1 cellular context compared by ENCODE assay signal in the genomic region with DNA sequence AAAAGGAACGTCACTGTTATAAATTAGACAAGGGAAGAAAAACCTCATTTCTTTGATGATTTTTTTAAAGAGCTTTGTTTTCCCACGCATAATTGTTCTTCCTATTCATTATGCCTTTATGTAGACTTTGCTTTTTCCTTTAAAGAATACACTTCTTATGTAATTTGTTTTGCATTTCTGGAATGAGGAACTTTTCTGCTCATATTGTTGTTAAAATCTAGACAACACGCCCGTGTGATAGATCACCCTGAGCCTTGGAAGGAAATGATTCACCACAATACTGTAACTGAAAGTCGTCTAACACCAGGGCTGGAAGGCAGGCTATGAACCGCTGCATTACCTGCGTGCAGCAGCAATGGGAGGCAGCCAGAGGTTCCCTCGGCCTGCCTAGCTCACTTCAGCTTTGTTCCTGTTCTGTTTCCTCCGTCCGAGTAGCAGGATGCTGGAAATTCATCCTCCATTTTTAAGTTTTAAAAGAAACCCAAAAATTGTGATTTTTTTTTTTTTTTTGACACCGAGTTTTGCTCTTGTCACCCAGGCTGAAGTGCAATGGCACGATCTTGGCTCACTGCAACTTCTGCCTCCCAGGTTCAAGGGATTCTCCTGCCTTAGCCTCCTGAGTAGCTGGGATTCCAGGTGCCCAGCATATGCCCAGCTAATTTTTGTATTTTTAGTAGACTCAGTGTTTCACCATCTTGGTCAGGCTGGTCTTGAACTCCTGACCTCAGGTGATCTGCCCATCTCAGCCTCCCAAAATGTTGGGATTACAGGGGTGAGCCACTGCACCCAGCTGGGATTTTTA.
TF ChIP-seq lines count a peak whose summit lies in the region.

No MANE protein-coding gene starts in this region.

TF ChIP-seq in GM12878, 131 proteins besides CTCF, POLR2A, EP300 and RAD21 (continued from another document and continues in another):
- TF ChIP-seq ZBTB4 (CRISPR knock-in tag; IDR thresholded peaks at IDR 0.05) (0 out of 2 replicates have a peak, but pooled peaks have one; percentile 32), BHLHE40 (IDR thresholded peaks at IDR 0.05; ENCODE audit: borderline replicate concordance in 1 of 2, low read depth in 2 of 2, low read length in 1 of 2) (peak; percentile 51 to 75), ZSCAN29 (IDR thresholded peaks at IDR 0.05) (no peak), STAT3 (IDR thresholded peaks at IDR 0.05; ENCODE audit: low read depth, low read length) (no peak), EGR1 (IDR thresholded peaks at IDR 0.05; ENCODE audit: borderline replicate concordance in 1 of 2, low read depth in 2 of 2, low read length in 2 of 2) (peak in 1 of 2 experiments; percentile 35; a peak in 1 of 3 replicates), YY1 (IDR thresholded peaks at IDR 0.05; ENCODE audit: low read depth, low read length) (peak; percentile 69), CHD2 (IDR thresholded peaks at IDR 0.05; ENCODE audit: borderline replicate concordance, low read depth, low read length) (0 out of 2 replicates have a peak, but pooled peaks have one; percentile 50), RUNX3 (IDR thresholded peaks at IDR 0.05; ENCODE audit: low read length) (peak; percentile 94), SPI1 (IDR thresholded peaks at IDR 0.05; ENCODE audit: borderline replicate concordance, insufficient read depth, low read depth, low read length) (peak; percentile 60; the same call in 1 of the 2 replicates), RFX5 (IDR thresholded peaks at IDR 0.05; ENCODE audit: low read depth, low read length) (0 out of 2 replicates have a peak, but pooled peaks have one; percentile 8), MTA3 (IDR thresholded peaks at IDR 0.05; ENCODE audit: borderline replicate concordance, low read length) (peak; percentile 57; the same call in 1 of the 2 replicates), NFIC (IDR thresholded peaks at IDR 0.05; ENCODE audit: low read depth, low read length) (peak; percentile 86), CBFB (IDR thresholded peaks at IDR 0.05; ENCODE audit: low read depth) (peak; percentile 46; the same call in 1 of the 2 replicates), JUND (IDR thresholded peaks at IDR 0.05; ENCODE audit: low read depth, low read length) (0 out of 2 replicates have a peak, but pooled peaks have one; percentile 18), ETV6 (conservative IDR thresholded peaks at IDR 0.05 in 1 of 2, IDR thresholded peaks at IDR 0.05 in 1 of 2; ENCODE audit: borderline replicate concordance in 1 of 2, low read depth in 1 of 2) (peak; percentile 60 to 93; a peak in 3 of 4 replicates), SREBF1 (IDR thresholded peaks at IDR 0.05; ENCODE audit: low read length) (no peak), FOXM1 (IDR thresholded peaks at IDR 0.05; ENCODE audit: low read depth, low read length) (peak; percentile 45; the same call in 1 of the 2 replicates), HDGF (IDR thresholded peaks at IDR 0.05) (0 out of 2 replicates have a peak, but pooled peaks have one; percentile 36), ZNF384 (IDR thresholded peaks at IDR 0.05; ENCODE audit: borderline replicate concordance, low read depth, low read length) (peak; percentile 35; the same call in 1 of the 2 replicates), NBN (IDR thresholded peaks at IDR 0.05) (peak; percentile 73; the same call in 1 of the 2 replicates), JUNB (IDR thresholded peaks at IDR 0.05) (peak; percentile 76), NFXL1 (IDR thresholded peaks at IDR 0.05; ENCODE audit: borderline replicate concordance) (peak; percentile 60), PAX5 (IDR thresholded peaks at IDR 0.05; ENCODE audit: borderline replicate concordance, low read depth, low read length) (peak; percentile 75; the same call in 1 of the 2 replicates), TBL1XR1 (IDR thresholded peaks at IDR 0.05; ENCODE audit: low read depth, low read length) (0 out of 2 replicates have a peak, but pooled peaks have one; percentile 35), ATF7 (IDR thresholded peaks at IDR 0.05; ENCODE audit: low read depth) (peak; percentile 82), SMAD1 (IDR thresholded peaks at IDR 0.05; ENCODE audit: low read depth, partially characterized antibody) (peak; percentile 46), POU2F2 (IDR thresholded peaks at IDR 0.05; ENCODE audit: borderline replicate concordance, low read depth, low read length) (peak; percentile 88; the same call in 2 of the 3 replicates), NR2C2 (IDR thresholded peaks at IDR 0.05; ENCODE audit: borderline replicate concordance, control insufficient read depth, insufficient read length, low read depth) (no peak), MXI1 (IDR thresholded peaks at IDR 0.05; ENCODE audit: low read depth, low read length) (0 out of 2 replicates have a peak, but pooled peaks have one; percentile 17), WRNIP1 (IDR thresholded peaks at IDR 0.05; ENCODE audit: borderline replicate concordance, low read depth, low read length) (peak; percentile 82; the same call in 1 of the 2 replicates), SP1 (IDR thresholded peaks at IDR 0.05; ENCODE audit: low read depth, low read length) (peak; percentile 38), DPF2 (IDR thresholded peaks at IDR 0.05) (0 out of 2 replicates have a peak, but pooled peaks have one; percentile 54), IRF3 (IDR thresholded peaks at IDR 0.05) (no peak), MLLT1 (IDR thresholded peaks at IDR 0.05) (peak; percentile 61; the same call in 1 of the 2 replicates), CBX5 (IDR thresholded peaks at IDR 0.05; ENCODE audit: low read depth) (0 out of 2 replicates have a peak, but pooled peaks have one; percentile 41), TCF7 (IDR thresholded peaks at IDR 0.05; ENCODE audit: borderline replicate concordance) (no peak), CREM (IDR thresholded peaks at IDR 0.05; ENCODE audit: low read depth) (peak; percentile 87), SMARCA5 (IDR thresholded peaks at IDR 0.05) (peak; percentile 54; the same call in 1 of the 2 replicates), KAT2A (conservative IDR thresholded peaks at IDR 0.05; ENCODE audit: control insufficient read depth, low read depth, low read length) (no peak)
- TF ChIP-seq, protein P1, sequence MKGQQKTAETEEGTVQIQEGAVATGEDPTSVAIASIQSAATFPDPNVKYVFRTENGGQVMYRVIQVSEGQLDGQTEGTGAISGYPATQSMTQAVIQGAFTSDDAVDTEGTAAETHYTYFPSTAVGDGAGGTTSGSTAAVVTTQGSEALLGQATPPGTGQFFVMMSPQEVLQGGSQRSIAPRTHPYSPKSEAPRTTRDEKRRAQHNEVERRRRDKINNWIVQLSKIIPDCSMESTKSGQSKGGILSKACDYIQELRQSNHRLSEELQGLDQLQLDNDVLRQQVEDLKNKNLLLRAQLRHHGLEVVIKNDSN (IDR thresholded peaks at IDR 0.05; ENCODE audit: borderline replicate concordance, extremely low read length, insufficient read depth, low read depth, low read length), result no peak
- TF ChIP-seq, protein P2, sequence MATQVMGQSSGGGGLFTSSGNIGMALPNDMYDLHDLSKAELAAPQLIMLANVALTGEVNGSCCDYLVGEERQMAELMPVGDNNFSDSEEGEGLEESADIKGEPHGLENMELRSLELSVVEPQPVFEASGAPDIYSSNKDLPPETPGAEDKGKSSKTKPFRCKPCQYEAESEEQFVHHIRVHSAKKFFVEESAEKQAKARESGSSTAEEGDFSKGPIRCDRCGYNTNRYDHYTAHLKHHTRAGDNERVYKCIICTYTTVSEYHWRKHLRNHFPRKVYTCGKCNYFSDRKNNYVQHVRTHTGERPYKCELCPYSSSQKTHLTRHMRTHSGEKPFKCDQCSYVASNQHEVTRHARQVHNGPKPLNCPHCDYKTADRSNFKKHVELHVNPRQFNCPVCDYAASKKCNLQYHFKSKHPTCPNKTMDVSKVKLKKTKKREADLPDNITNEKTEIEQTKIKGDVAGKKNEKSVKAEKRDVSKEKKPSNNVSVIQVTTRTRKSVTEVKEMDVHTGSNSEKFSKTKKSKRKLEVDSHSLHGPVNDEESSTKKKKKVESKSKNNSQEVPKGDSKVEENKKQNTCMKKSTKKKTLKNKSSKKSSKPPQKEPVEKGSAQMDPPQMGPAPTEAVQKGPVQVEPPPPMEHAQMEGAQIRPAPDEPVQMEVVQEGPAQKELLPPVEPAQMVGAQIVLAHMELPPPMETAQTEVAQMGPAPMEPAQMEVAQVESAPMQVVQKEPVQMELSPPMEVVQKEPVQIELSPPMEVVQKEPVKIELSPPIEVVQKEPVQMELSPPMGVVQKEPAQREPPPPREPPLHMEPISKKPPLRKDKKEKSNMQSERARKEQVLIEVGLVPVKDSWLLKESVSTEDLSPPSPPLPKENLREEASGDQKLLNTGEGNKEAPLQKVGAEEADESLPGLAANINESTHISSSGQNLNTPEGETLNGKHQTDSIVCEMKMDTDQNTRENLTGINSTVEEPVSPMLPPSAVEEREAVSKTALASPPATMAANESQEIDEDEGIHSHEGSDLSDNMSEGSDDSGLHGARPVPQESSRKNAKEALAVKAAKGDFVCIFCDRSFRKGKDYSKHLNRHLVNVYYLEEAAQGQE (IDR thresholded peaks at IDR 0.05; ENCODE audit: low read depth, low read length), result 0 out of 2 replicates have a peak, but pooled peaks have one; percentile 16
- TF ChIP-seq, protein P3, sequence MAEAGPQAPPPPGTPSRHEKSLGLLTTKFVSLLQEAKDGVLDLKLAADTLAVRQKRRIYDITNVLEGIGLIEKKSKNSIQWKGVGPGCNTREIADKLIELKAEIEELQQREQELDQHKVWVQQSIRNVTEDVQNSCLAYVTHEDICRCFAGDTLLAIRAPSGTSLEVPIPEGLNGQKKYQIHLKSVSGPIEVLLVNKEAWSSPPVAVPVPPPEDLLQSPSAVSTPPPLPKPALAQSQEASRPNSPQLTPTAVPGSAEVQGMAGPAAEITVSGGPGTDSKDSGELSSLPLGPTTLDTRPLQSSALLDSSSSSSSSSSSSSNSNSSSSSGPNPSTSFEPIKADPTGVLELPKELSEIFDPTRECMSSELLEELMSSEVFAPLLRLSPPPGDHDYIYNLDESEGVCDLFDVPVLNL (IDR thresholded peaks at IDR 0.05; ENCODE audit: low read depth, low read length), result no peak
- TF ChIP-seq, protein P4, sequence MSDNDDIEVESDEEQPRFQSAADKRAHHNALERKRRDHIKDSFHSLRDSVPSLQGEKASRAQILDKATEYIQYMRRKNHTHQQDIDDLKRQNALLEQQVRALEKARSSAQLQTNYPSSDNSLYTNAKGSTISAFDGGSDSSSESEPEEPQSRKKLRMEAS (IDR thresholded peaks at IDR 0.05; ENCODE audit: low read depth, low read length), result 0 out of 2 replicates have a peak, but pooled peaks have one; percentile 26
